Comparison of ENCODE assay signal across 1 cellular context in the genomic region with DNA sequence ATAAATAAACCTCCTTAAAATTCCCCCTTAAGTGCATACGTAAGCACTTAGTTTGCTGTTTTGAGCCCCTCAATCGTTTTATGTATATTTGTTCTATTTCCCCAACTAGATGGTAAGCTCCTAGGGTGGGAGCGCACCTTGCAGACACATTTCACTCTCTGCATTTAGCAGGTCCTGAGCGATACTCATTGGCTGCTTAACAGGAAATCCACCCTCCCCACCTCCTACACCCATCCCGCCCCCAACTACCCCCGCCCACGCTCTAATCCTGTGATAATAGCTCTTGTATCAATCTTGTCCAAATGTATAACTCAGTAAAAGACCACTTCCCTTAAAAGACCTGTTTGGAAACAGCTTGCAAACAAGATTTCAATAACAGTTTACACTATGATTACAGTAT.
TF ChIP-seq lines count a peak whose summit lies in the region.

No MANE protein-coding gene starts in this region.

TF ChIP-seq in GM12878, 131 proteins besides CTCF, POLR2A, EP300 and RAD21:
- TF ChIP-seq BRCA1 (IDR thresholded peaks at IDR 0.05; ENCODE audit: low read depth, low read length), result no peak
- TF ChIP-seq NR2C1 (IDR thresholded peaks at IDR 0.05), result no peak
- no peak for TF ChIP-seq HDAC6 (IDR thresholded peaks at IDR 0.05; ENCODE audit: unreplicated experiment)
- TF ChIP-seq BCL11A (IDR thresholded peaks at IDR 0.05; ENCODE audit: low read depth, low read length), result no peak
- TF ChIP-seq EGR1 (IDR thresholded peaks at IDR 0.05; ENCODE audit: borderline replicate concordance in 1 of 2, low read depth in 2 of 2, low read length in 2 of 2), result peak in 1 of 2 experiments; percentile 83; a peak in 2 of 3 replicates
- TF ChIP-seq CHD1 (IDR thresholded peaks at IDR 0.05; ENCODE audit: low read depth, low read length), result no peak
- no peak for TF ChIP-seq IKZF1 (conservative IDR thresholded peaks at IDR 0.05)
- TF ChIP-seq SREBF1 (IDR thresholded peaks at IDR 0.05; ENCODE audit: low read length), result no peak
- TF ChIP-seq, protein P1, sequence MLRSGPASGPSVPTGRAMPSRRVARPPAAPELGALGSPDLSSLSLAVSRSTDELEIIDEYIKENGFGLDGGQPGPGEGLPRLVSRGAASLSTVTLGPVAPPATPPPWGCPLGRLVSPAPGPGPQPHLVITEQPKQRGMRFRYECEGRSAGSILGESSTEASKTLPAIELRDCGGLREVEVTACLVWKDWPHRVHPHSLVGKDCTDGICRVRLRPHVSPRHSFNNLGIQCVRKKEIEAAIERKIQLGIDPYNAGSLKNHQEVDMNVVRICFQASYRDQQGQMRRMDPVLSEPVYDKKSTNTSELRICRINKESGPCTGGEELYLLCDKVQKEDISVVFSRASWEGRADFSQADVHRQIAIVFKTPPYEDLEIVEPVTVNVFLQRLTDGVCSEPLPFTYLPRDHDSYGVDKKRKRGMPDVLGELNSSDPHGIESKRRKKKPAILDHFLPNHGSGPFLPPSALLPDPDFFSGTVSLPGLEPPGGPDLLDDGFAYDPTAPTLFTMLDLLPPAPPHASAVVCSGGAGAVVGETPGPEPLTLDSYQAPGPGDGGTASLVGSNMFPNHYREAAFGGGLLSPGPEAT (IDR thresholded peaks at IDR 0.05; ENCODE audit: low read depth), result no peak
- TF ChIP-seq, protein P2, sequence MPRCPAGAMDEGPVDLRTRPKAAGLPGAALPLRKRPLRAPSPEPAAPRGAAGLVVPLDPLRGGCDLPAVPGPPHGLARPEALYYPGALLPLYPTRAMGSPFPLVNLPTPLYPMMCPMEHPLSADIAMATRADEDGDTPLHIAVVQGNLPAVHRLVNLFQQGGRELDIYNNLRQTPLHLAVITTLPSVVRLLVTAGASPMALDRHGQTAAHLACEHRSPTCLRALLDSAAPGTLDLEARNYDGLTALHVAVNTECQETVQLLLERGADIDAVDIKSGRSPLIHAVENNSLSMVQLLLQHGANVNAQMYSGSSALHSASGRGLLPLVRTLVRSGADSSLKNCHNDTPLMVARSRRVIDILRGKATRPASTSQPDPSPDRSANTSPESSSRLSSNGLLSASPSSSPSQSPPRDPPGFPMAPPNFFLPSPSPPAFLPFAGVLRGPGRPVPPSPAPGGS (IDR thresholded peaks at IDR 0.05; ENCODE audit: borderline replicate concordance, insufficient read depth, low read depth, low read length, poor library complexity, severe bottlenecking), result no peak
- TF ChIP-seq BHLHE40 (IDR thresholded peaks at IDR 0.05; ENCODE audit: borderline replicate concordance in 1 of 2, low read depth in 2 of 2, low read length in 1 of 2), result no peak
- TF ChIP-seq CHD4 (IDR thresholded peaks at IDR 0.05), result no peak
- no peak for TF ChIP-seq POU2F2 (IDR thresholded peaks at IDR 0.05; ENCODE audit: borderline replicate concordance, low read depth, low read length)
- peak; percentile 20; the same call in 1 of the 2 replicates for TF ChIP-seq ZNF384 (IDR thresholded peaks at IDR 0.05; ENCODE audit: borderline replicate concordance, low read depth, low read length)
- TF ChIP-seq TAF1 (IDR thresholded peaks at IDR 0.05; ENCODE audit: borderline replicate concordance, low read depth, low read length), result no peak
